2 cellular contexts compared by ENCODE assay signal in the genomic region with DNA sequence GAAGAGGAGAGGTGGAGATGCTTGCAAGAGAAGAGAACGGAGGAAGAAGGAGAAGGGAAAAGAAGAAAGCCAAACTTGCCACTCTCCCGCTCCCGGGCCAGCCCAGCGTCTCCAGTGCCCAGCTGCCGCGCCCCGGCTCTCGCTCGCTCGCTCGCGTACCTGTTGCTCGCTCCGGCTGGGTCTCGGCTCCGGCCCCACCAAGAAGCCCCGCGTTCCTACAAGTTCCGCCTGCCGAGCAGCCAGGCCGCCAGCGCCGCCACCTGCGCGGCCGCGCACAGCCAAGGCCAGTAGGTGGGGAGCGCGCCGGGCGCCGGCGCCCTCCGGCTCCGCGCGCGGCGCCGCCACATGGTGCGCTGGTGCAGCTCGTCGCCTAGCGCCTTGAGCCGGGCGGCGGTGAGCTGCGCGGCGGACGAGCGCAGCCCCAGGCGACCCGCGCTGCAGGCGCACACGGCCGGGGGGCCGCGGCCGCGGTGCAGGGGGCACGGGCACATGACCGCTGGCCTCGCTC.
TF ChIP-seq lines count a peak whose summit lies in the region.

No MANE protein-coding gene starts in this region.

TF ChIP-seq in IMR-90, 13 proteins besides CTCF, POLR2A, EP300 and RAD21:
- TF ChIP-seq, protein P1, sequence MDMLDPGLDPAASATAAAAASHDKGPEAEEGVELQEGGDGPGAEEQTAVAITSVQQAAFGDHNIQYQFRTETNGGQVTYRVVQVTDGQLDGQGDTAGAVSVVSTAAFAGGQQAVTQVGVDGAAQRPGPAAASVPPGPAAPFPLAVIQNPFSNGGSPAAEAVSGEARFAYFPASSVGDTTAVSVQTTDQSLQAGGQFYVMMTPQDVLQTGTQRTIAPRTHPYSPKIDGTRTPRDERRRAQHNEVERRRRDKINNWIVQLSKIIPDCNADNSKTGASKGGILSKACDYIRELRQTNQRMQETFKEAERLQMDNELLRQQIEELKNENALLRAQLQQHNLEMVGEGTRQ (IDR thresholded peaks at IDR 0.05; ENCODE audit: low read depth, low read length) = no peak

TF ChIP-seq in SK-N-SH, 30 proteins besides CTCF, POLR2A, EP300 and RAD21:
- TF ChIP-seq FOXJ3 (CRISPR knock-in tag; IDR thresholded peaks at IDR 0.05) (no peak), NFIC (IDR thresholded peaks at IDR 0.05; ENCODE audit: borderline replicate concordance) (no peak), RFX5 (IDR thresholded peaks at IDR 0.05; ENCODE audit: low read length) (no peak), YY1 (IDR thresholded peaks at IDR 0.05; ENCODE audit: low read depth) (no peak)
TF ChIP-seq in SK-N-SH: peak in this region for 0.
